ENCODE assay signal across 1 cellular context in genomic region chr12:108640802-108641445, GRCh38.
TF ChIP-seq lines count a peak whose summit lies in the region.

No MANE protein-coding gene starts in this region.

TF ChIP-seq in K562, 482 proteins besides CTCF, POLR2A, EP300 and RAD21 (continued from another document and continues in another):
- no peak for TF ChIP-seq PREB (CRISPR knock-in tag; IDR thresholded peaks at IDR 0.05)
- no peak for TF ChIP-seq MLX (CRISPR knock-in tag; conservative IDR thresholded peaks at IDR 0.05)
- TF ChIP-seq ZNF280B (CRISPR knock-in tag; IDR thresholded peaks at IDR 0.05), result no peak
- TF ChIP-seq HEY1 (CRISPR knock-in tag; IDR thresholded peaks at IDR 0.05; ENCODE audit: borderline replicate concordance), result peak; percentile 78; the same call in 1 of the 2 replicates
- TF ChIP-seq ZNF639 (CRISPR knock-in tag; conservative IDR thresholded peaks at IDR 0.05 in 1 of 2, IDR thresholded peaks at IDR 0.05 in 1 of 2), result peak in 1 of 2 experiments; percentile 43; a peak in 1 of 4 replicates
- TF ChIP-seq HDAC2 (IDR thresholded peaks at IDR 0.05), result peak; percentile 55
- TF ChIP-seq CCNT2 (IDR thresholded peaks at IDR 0.05; ENCODE audit: borderline replicate concordance, extremely low read depth, insufficient read length, low read depth, low read length), result peak; percentile 51
- peak; percentile 68 for TF ChIP-seq CBFA2T3 (IDR thresholded peaks at IDR 0.05)
- TF ChIP-seq ZNF695 (CRISPR knock-in tag; IDR thresholded peaks at IDR 0.05), result no peak
- no peak for TF ChIP-seq CREB3 (tag; conservative IDR thresholded peaks at IDR 0.05; ENCODE audit: low read depth)
- peak; percentile 69 for TF ChIP-seq JUND (IDR thresholded peaks at IDR 0.05; ENCODE audit: borderline replicate concordance, low read depth, low read length)
- peak; percentile 39; the same call in 1 of the 3 replicates for TF ChIP-seq JUND (tag; IDR thresholded peaks at IDR 0.05; ENCODE audit: borderline replicate concordance, low read depth, low read length)
- 0 out of 2 replicates have a peak, but pooled peaks have one; percentile 36 for TF ChIP-seq PML (IDR thresholded peaks at IDR 0.05; ENCODE audit: low read length)
- TF ChIP-seq SRF (CRISPR knock-in tag; IDR thresholded peaks at IDR 0.05), result peak in 1 of 2 experiments; percentile 82; a peak in 1 of 4 replicates
- no peak for TF ChIP-seq SAFB (IDR thresholded peaks at IDR 0.05; ENCODE audit: borderline replicate concordance, low read depth, low read length)
- TF ChIP-seq CBX1 (IDR thresholded peaks at IDR 0.05; ENCODE audit: low read depth), result peak; percentile 91; the same call in 1 of the 2 replicates
- peak; percentile 64; the same call in 1 of the 2 replicates for TF ChIP-seq LCOR (CRISPR knock-in tag; IDR thresholded peaks at IDR 0.05)
- peak; percentile 42 to 61; a peak in 1 of 4 replicates for TF ChIP-seq MAZ (CRISPR knock-in tag; conservative IDR thresholded peaks at IDR 0.05 in 1 of 2, IDR thresholded peaks at IDR 0.05 in 1 of 2)
- TF ChIP-seq NFIC (IDR thresholded peaks at IDR 0.05), result peak; percentile 100
- TF ChIP-seq ZNF3 (CRISPR knock-in tag; IDR thresholded peaks at IDR 0.05), result 0 out of 2 replicates have a peak, but pooled peaks have one; percentile 23
- TF ChIP-seq EP400 (IDR thresholded peaks at IDR 0.05), result no peak
- TF ChIP-seq ZNF830 (CRISPR knock-in tag; IDR thresholded peaks at IDR 0.05), result no peak
- TF ChIP-seq NCOA1 (IDR thresholded peaks at IDR 0.05; ENCODE audit: low read depth), result peak; percentile 82; the same call in 1 of the 2 replicates
- TF ChIP-seq CXXC5 (CRISPR knock-in tag; IDR thresholded peaks at IDR 0.05), result peak; percentile 50; the same call in 1 of the 2 replicates
- peak in 1 of 2 experiments; percentile 61; a peak in 2 of 4 replicates for TF ChIP-seq HDAC1 (IDR thresholded peaks at IDR 0.05)
- peak; percentile 85; the same call in 1 of the 2 replicates for TF ChIP-seq MTA3 (IDR thresholded peaks at IDR 0.05; ENCODE audit: borderline replicate concordance)
- no peak for TF ChIP-seq CREB5 (CRISPR knock-in tag; IDR thresholded peaks at IDR 0.05)
- TF ChIP-seq ETV6 (IDR thresholded peaks at IDR 0.05; ENCODE audit: borderline replicate concordance in 1 of 2, low read depth in 2 of 2, low read length in 1 of 2), result peak in 1 of 2 experiments; percentile 74; a peak in 1 of 4 replicates
- no peak for TF ChIP-seq ETV6 (CRISPR knock-in tag; IDR thresholded peaks at IDR 0.05; ENCODE audit: borderline replicate concordance)
- no peak for TF ChIP-seq HMG20B (CRISPR knock-in tag; IDR thresholded peaks at IDR 0.05)
- TF ChIP-seq NR2C1 (IDR thresholded peaks at IDR 0.05), result no peak
- TF ChIP-seq NR2C1 (tag; IDR thresholded peaks at IDR 0.05), result peak; percentile 50; the same call in 1 of the 2 replicates
- TF ChIP-seq CTBP1 (IDR thresholded peaks at IDR 0.05; ENCODE audit: borderline replicate concordance), result peak; percentile 96
- 0 out of 2 replicates have a peak, but pooled peaks have one; percentile 48 for TF ChIP-seq ZNF592 (IDR thresholded peaks at IDR 0.05)
- peak; percentile 94 for TF ChIP-seq SMAD1 (IDR thresholded peaks at IDR 0.05; ENCODE audit: low read depth, low read length, partially characterized antibody)
- no peak for TF ChIP-seq NR4A1 (CRISPR knock-in tag; IDR thresholded peaks at IDR 0.05)
- no peak for TF ChIP-seq NR4A1 (tag; IDR thresholded peaks at IDR 0.05)
- no peak for TF ChIP-seq TRIM25 (IDR thresholded peaks at IDR 0.05; ENCODE audit: borderline replicate concordance)
- peak; percentile 57; the same call in 1 of the 2 replicates for TF ChIP-seq SP1 (CRISPR knock-in tag; IDR thresholded peaks at IDR 0.05)
- peak; percentile 37; the same call in 1 of the 2 replicates for TF ChIP-seq GABPB1 (CRISPR knock-in tag; IDR thresholded peaks at IDR 0.05)
- TF ChIP-seq TAL1 (IDR thresholded peaks at IDR 0.05), result peak; percentile 50
- peak; percentile 67 for TF ChIP-seq FOSL1 (tag; conservative IDR thresholded peaks at IDR 0.05)
- TF ChIP-seq CREB1 (IDR thresholded peaks at IDR 0.05), result no peak
- 0 out of 2 replicates have a peak, but pooled peaks have one; percentile 19 for TF ChIP-seq CREB1 (CRISPR knock-in tag; IDR thresholded peaks at IDR 0.05)
- TF ChIP-seq BACH1 (tag; IDR thresholded peaks at IDR 0.05), result peak; percentile 32; the same call in 1 of the 2 replicates
- peak; percentile 83 for TF ChIP-seq TEAD4 (IDR thresholded peaks at IDR 0.05; ENCODE audit: low read length)
- no peak for TF ChIP-seq TEAD4 (CRISPR knock-in tag; IDR thresholded peaks at IDR 0.05; ENCODE audit: borderline replicate concordance)
- no peak for TF ChIP-seq PCBP2 (IDR thresholded peaks at IDR 0.05; ENCODE audit: low read depth, low read length, poor library complexity, severe bottlenecking)
- 0 out of 2 replicates have a peak, but pooled peaks have one; percentile 61 for TF ChIP-seq ZNF589 (CRISPR knock-in tag; IDR thresholded peaks at IDR 0.05; ENCODE audit: low read depth)
- no peak for TF ChIP-seq STAT5B (CRISPR knock-in tag; IDR thresholded peaks at IDR 0.05)
- 0 out of 4 replicates have a peak, but pooled peaks of 1 of the 2 experiments have one; percentile 29 for TF ChIP-seq MNT (conservative IDR thresholded peaks at IDR 0.05)
- peak; percentile 52 to 91; a peak in 3 of 4 replicates for TF ChIP-seq TBL1XR1 (IDR thresholded peaks at IDR 0.05; ENCODE audit: low read length in 2 of 2)
- peak; percentile 32; the same call in 1 of the 2 replicates for TF ChIP-seq VEZF1 (CRISPR knock-in tag; IDR thresholded peaks at IDR 0.05)
